Comparison of ENCODE assay signal across 1 cellular context in the genomic region with DNA sequence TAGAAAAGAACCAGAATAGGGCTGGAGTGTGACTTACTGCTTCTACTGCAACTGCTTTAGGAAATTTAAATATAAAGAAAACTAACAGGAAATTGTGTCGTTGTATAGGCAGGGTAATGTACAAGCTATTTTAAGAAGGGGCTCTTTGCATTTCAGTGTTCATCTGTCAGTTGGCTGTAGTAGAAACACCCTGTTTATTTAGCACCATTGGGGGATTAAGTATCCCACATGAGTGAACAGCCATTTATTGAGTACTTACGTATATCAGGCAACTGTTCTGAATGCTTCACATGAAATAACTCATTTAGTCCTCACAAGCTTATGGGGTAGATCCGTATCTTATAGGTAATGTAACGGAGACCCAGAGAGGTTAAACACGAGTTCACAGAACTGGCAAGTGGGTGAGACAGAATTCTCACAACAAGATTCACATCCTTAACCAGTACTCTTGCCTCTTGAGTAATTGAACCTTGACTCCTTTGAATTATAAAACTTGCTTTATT.
A peak's percentile ranks its signal among the peaks of the same experiment; 100 is the strongest.
TF ChIP-seq lines count a peak whose summit lies in the region.

No MANE protein-coding gene starts in this region.

TF ChIP-seq in GM12878, 131 proteins besides CTCF, POLR2A, EP300 and RAD21 (continued from another document and continues in another):
- TF ChIP-seq, protein P1, sequence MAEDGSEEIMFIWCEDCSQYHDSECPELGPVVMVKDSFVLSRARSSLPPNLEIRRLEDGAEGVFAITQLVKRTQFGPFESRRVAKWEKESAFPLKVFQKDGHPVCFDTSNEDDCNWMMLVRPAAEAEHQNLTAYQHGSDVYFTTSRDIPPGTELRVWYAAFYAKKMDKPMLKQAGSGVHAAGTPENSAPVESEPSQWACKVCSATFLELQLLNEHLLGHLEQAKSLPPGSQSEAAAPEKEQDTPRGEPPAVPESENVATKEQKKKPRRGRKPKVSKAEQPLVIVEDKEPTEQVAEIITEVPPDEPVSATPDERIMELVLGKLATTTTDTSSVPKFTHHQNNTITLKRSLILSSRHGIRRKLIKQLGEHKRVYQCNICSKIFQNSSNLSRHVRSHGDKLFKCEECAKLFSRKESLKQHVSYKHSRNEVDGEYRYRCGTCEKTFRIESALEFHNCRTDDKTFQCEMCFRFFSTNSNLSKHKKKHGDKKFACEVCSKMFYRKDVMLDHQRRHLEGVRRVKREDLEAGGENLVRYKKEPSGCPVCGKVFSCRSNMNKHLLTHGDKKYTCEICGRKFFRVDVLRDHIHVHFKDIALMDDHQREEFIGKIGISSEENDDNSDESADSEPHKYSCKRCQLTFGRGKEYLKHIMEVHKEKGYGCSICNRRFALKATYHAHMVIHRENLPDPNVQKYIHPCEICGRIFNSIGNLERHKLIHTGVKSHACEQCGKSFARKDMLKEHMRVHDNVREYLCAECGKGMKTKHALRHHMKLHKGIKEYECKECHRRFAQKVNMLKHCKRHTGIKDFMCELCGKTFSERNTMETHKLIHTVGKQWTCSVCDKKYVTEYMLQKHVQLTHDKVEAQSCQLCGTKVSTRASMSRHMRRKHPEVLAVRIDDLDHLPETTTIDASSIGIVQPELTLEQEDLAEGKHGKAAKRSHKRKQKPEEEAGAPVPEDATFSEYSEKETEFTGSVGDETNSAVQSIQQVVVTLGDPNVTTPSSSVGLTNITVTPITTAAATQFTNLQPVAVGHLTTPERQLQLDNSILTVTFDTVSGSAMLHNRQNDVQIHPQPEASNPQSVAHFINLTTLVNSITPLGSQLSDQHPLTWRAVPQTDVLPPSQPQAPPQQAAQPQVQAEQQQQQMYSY (CRISPR knock-in tag; IDR thresholded peaks at IDR 0.05), result no peak
- no peak for TF ChIP-seq KDM1A (IDR thresholded peaks at IDR 0.05; ENCODE audit: borderline replicate concordance)
- TF ChIP-seq NR2C2 (IDR thresholded peaks at IDR 0.05; ENCODE audit: borderline replicate concordance, control insufficient read depth, insufficient read length, low read depth), result no peak
- 0 out of 2 replicates have a peak, but pooled peaks have one; percentile 22 for TF ChIP-seq RUNX3 (IDR thresholded peaks at IDR 0.05; ENCODE audit: low read length)
- TF ChIP-seq POLR2AphosphoS5 (IDR thresholded peaks at IDR 0.05; ENCODE audit: low read length), result no peak
- peak; percentile 66 for TF ChIP-seq PKNOX1 (IDR thresholded peaks at IDR 0.05)
- no peak for TF ChIP-seq MYC (IDR thresholded peaks at IDR 0.05; ENCODE audit: insufficient read depth, insufficient read length, insufficient replicate concordance, low read length, severe bottlenecking)
- TF ChIP-seq, protein P2, sequence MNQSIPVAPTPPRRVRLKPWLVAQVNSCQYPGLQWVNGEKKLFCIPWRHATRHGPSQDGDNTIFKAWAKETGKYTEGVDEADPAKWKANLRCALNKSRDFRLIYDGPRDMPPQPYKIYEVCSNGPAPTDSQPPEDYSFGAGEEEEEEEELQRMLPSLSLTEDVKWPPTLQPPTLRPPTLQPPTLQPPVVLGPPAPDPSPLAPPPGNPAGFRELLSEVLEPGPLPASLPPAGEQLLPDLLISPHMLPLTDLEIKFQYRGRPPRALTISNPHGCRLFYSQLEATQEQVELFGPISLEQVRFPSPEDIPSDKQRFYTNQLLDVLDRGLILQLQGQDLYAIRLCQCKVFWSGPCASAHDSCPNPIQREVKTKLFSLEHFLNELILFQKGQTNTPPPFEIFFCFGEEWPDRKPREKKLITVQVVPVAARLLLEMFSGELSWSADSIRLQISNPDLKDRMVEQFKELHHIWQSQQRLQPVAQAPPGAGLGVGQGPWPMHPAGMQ (IDR thresholded peaks at IDR 0.05; ENCODE audit: borderline replicate concordance), result no peak
- no peak for TF ChIP-seq ASH2L (IDR thresholded peaks at IDR 0.05; ENCODE audit: borderline replicate concordance, low read depth)
- TF ChIP-seq ESRRA (IDR thresholded peaks at IDR 0.05; ENCODE audit: low read length), result no peak
- no peak for TF ChIP-seq RB1 (IDR thresholded peaks at IDR 0.05; ENCODE audit: borderline replicate concordance)
- TF ChIP-seq SMAD1 (IDR thresholded peaks at IDR 0.05; ENCODE audit: low read depth, partially characterized antibody), result no peak
- TF ChIP-seq ZBED1 (IDR thresholded peaks at IDR 0.05; ENCODE audit: borderline replicate concordance), result peak; percentile 48; the same call in 1 of the 2 replicates
- TF ChIP-seq EGR1 (IDR thresholded peaks at IDR 0.05; ENCODE audit: borderline replicate concordance in 1 of 2, low read depth in 2 of 2, low read length in 2 of 2), result no peak
- TF ChIP-seq, protein P3, sequence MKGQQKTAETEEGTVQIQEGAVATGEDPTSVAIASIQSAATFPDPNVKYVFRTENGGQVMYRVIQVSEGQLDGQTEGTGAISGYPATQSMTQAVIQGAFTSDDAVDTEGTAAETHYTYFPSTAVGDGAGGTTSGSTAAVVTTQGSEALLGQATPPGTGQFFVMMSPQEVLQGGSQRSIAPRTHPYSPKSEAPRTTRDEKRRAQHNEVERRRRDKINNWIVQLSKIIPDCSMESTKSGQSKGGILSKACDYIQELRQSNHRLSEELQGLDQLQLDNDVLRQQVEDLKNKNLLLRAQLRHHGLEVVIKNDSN (IDR thresholded peaks at IDR 0.05; ENCODE audit: borderline replicate concordance, extremely low read length, insufficient read depth, low read depth, low read length), result no peak
- no peak; the same call in 1 of the 2 replicates for TF ChIP-seq PML (IDR thresholded peaks at IDR 0.05; ENCODE audit: low read length)
- TF ChIP-seq HDAC2 (IDR thresholded peaks at IDR 0.05), result no peak; the same call in 1 of the 2 replicates
- TF ChIP-seq, protein P4, sequence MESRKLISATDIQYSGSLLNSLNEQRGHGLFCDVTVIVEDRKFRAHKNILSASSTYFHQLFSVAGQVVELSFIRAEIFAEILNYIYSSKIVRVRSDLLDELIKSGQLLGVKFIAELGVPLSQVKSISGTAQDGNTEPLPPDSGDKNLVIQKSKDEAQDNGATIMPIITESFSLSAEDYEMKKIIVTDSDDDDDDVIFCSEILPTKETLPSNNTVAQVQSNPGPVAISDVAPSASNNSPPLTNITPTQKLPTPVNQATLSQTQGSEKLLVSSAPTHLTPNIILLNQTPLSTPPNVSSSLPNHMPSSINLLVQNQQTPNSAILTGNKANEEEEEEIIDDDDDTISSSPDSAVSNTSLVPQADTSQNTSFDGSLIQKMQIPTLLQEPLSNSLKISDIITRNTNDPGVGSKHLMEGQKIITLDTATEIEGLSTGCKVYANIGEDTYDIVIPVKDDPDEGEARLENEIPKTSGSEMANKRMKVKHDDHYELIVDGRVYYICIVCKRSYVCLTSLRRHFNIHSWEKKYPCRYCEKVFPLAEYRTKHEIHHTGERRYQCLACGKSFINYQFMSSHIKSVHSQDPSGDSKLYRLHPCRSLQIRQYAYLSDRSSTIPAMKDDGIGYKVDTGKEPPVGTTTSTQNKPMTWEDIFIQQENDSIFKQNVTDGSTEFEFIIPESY (IDR thresholded peaks at IDR 0.05), result no peak
- TF ChIP-seq SUPT20H (IDR thresholded peaks at IDR 0.05; ENCODE audit: borderline replicate concordance, control insufficient read depth, low read depth, low read length), result no peak
- TF ChIP-seq JUND (IDR thresholded peaks at IDR 0.05; ENCODE audit: low read depth, low read length), result no peak
- TF ChIP-seq POU2F2 (IDR thresholded peaks at IDR 0.05; ENCODE audit: borderline replicate concordance, low read depth, low read length), result no peak
- TF ChIP-seq LARP7 (IDR thresholded peaks at IDR 0.05), result no peak
- no peak for TF ChIP-seq SUZ12 (IDR thresholded peaks at IDR 0.05; ENCODE audit: unreplicated experiment)
- no peak for TF ChIP-seq KLF5 (IDR thresholded peaks at IDR 0.05; ENCODE audit: partially characterized antibody)
- no peak for TF ChIP-seq STAT3 (IDR thresholded peaks at IDR 0.05; ENCODE audit: low read depth, low read length)
- TF ChIP-seq IKZF1 (conservative IDR thresholded peaks at IDR 0.05), result no peak
- TF ChIP-seq YY1 (IDR thresholded peaks at IDR 0.05; ENCODE audit: low read depth, low read length), result no peak
- no peak for TF ChIP-seq CHD2 (IDR thresholded peaks at IDR 0.05; ENCODE audit: borderline replicate concordance, low read depth, low read length)
- no peak; the same call in 1 of the 2 replicates for TF ChIP-seq CREM (IDR thresholded peaks at IDR 0.05; ENCODE audit: low read depth)
- TF ChIP-seq E2F4 (IDR thresholded peaks at IDR 0.05; ENCODE audit: low read depth, low read length), result no peak
- TF ChIP-seq CUX1 (IDR thresholded peaks at IDR 0.05; ENCODE audit: insufficient replicate concordance, low read depth, low read length), result no peak
- TF ChIP-seq RAD51 (IDR thresholded peaks at IDR 0.05), result no peak
- TF ChIP-seq REST (IDR thresholded peaks at IDR 0.05; ENCODE audit: low read depth, low read length), result no peak
- TF ChIP-seq BCL11A (IDR thresholded peaks at IDR 0.05; ENCODE audit: low read depth, low read length), result no peak
- no peak for TF ChIP-seq IKZF2 (IDR thresholded peaks at IDR 0.05)
- 0 out of 2 replicates have a peak, but pooled peaks have one; percentile 46 for TF ChIP-seq MEF2A (IDR thresholded peaks at IDR 0.05; ENCODE audit: insufficient read depth, low read depth, low read length)
- TF ChIP-seq RCOR1 (conservative IDR thresholded peaks at IDR 0.05; ENCODE audit: low read depth, low read length), result 0 out of 2 replicates have a peak, but pooled peaks have one; percentile 60
- no peak for TF ChIP-seq PAX5 (IDR thresholded peaks at IDR 0.05; ENCODE audit: borderline replicate concordance, low read depth, low read length)
- no peak for TF ChIP-seq EED (IDR thresholded peaks at IDR 0.05; ENCODE audit: low read depth)
